Comparison of ENCODE assay signal across 30 cellular contexts in the genomic region with DNA sequence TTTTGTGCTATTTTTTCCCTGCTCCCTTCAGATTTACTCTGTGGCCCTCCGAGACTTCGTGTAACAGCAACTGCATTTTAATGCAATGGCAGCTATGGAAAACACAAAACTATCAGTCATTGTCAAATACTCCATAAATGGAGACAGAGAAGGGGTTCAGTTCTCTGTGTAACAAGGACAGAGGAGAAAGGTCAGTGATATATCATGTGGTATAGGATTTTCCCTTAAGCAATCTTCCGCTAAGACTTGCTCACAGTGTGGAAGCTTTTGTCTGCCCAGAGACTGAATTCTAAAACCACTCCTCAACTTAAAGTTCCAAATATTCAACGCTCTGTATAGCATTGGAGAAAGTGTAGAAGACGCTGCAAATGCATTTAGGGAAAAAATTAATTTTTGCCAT.
"Had no signal": no experiment of that assay in that cellular context is flagged by ENCODE, and none has a peak within 500 bp of the region (broad histone marks: within the 10 kb centered on the region; RNA-seq: fewer than 3 reads in every experiment).

No MANE protein-coding gene starts in this region.

- H3K4me3 ChIP-seq: colonic mucosa, left ventricle myocardium inferior, lung, mucosa of descending colon, psoas muscle, right atrium auricular region, smooth muscle cell, upper lobe of left lung, vagina had no signal

- H3K79me2 ChIP-seq: parathyroid adenoma had no signal

- ATAC-seq: activated naive CD4-positive, alpha-beta T cell treated with anti-CD3 and anti-CD28 coated beads, Interleukin-2, amount 50 U/mL, for 72 hours; activated T-cell treated with anti-CD3 and anti-CD28 coated beads, Interleukin-2, amount 50 U/mL, for 72 hours; effector memory CD8-positive, alpha-beta T cell; esophagus mucosa; foreskin keratinocyte; mucosa of descending colon; natural killer cell treated with Interleukin-12 subunit alpha and Interleukin-12 subunit beta and Interleukin-15 and Interleukin-18, amount 100 ng/mL, for 72 hours; psoas muscle; stimulated activated memory B cell treated with anti-CD40 and anti-IgM and Interleukin-4, amounts not matched to agents 10 μg/mL and 1 μg/mL and 100 μg/mL, for 72 hours; stimulated activated naive CD8-positive, alpha-beta T cell treated with anti-CD3 and anti-CD28 coated beads, Interleukin-15, amount 100 ng/mL, for 72 hours had no signal

- H3K9me3 ChIP-seq: colonic mucosa, mucosa of descending colon, psoas muscle, right atrium auricular region, vagina had no signal

- H3K27me3 Mint-ChIP-seq: stimulated activated memory B cell treated with anti-CD40 and anti-IgM and Interleukin-4, amounts not matched to agents 10 μg/mL and 1 μg/mL and 100 μg/mL, for 72 hours; stimulated activated naive CD8-positive, alpha-beta T cell treated with anti-CD3 and anti-CD28 coated beads, Interleukin-15, amount 100 ng/mL, for 72 hours had no signal

- H3K27ac Mint-ChIP-seq: activated naive CD4-positive, alpha-beta T cell treated with anti-CD3 and anti-CD28 coated beads, Interleukin-2, amount 50 U/mL, for 72 hours; activated T-cell treated with anti-CD3 and anti-CD28 coated beads, Interleukin-2, amount 50 U/mL, for 72 hours; effector memory CD8-positive, alpha-beta T cell; natural killer cell treated with Interleukin-12 subunit alpha and Interleukin-12 subunit beta and Interleukin-15 and Interleukin-18, amount 100 ng/mL, for 72 hours; stimulated activated memory B cell treated with anti-CD40 and anti-IgM and Interleukin-4, amounts not matched to agents 10 μg/mL and 1 μg/mL and 100 μg/mL, for 72 hours; stimulated activated naive CD8-positive, alpha-beta T cell treated with anti-CD3 and anti-CD28 coated beads, Interleukin-15, amount 100 ng/mL, for 72 hours had no signal

- H3K9me3 Mint-ChIP-seq: effector memory CD8-positive, alpha-beta T cell; natural killer cell treated with Interleukin-12 subunit alpha and Interleukin-12 subunit beta and Interleukin-15 and Interleukin-18, amount 100 ng/mL, for 72 hours; stimulated activated memory B cell treated with anti-CD40 and anti-IgM and Interleukin-4, amounts not matched to agents 10 μg/mL and 1 μg/mL and 100 μg/mL, for 72 hours had no signal

- H3K4me3 Mint-ChIP-seq: activated T-cell treated with anti-CD3 and anti-CD28 coated beads, Interleukin-2, amount 50 U/mL, for 72 hours; effector memory CD8-positive, alpha-beta T cell; natural killer cell treated with Interleukin-12 subunit alpha and Interleukin-12 subunit beta and Interleukin-15 and Interleukin-18, amount 100 ng/mL, for 72 hours; stimulated activated memory B cell treated with anti-CD40 and anti-IgM and Interleukin-4, amounts not matched to agents 10 μg/mL and 1 μg/mL and 100 μg/mL, for 72 hours; stimulated activated naive CD8-positive, alpha-beta T cell treated with anti-CD3 and anti-CD28 coated beads, Interleukin-15, amount 100 ng/mL, for 72 hours had no signal

- DNase-seq: activated CD4-positive, alpha-beta T cell treated with anti-CD3 and anti-CD28 coated beads for 1 hour; activated CD4-positive, alpha-beta T cell treated with anti-CD3 and anti-CD28 coated beads, Interleukin-2, amount 50 U/mL, for 1 hour; activated naive CD4-positive, alpha-beta T cell; activated T-cell treated with anti-CD3 and anti-CD28 coated beads for 4 hours; activated T-cell treated with anti-CD3 and anti-CD28 coated beads, Interleukin-2, amount 50 U/mL, for 72 hours; cerebellar nuclear complex; colonic mucosa; effector memory CD8-positive, alpha-beta T cell; foreskin keratinocyte; left ventricle myocardium inferior; mesendoderm; mucosa of descending colon; occipital lobe; psoas muscle; stimulated activated CD4-positive, alpha-beta T cell treated with anti-CD3 and anti-CD28 coated beads, Interleukin-1b, Interleukin-23, amount 100 ng/mL, for 48 hours; stimulated activated CD4-positive, alpha-beta T cell treated with anti-CD3 and anti-CD28 coated beads, Interleukin-4, amount 100 ng/mL, for 4 hours; stimulated activated CD8-positive, alpha-beta memory T cell treated with anti-CD3 and anti-CD28 coated beads, Interleukin-4, amount 100 ng/mL, for 48 hours; stimulated activated naive CD8-positive, alpha-beta T cell treated with anti-CD3 and anti-CD28 coated beads, Interleukin-15, amount 100 ng/mL, for 72 hours; T-helper 2 cell; upper lobe of left lung had no signal

- H3K27me3 ChIP-seq: colonic mucosa, foreskin keratinocyte, right atrium auricular region, upper lobe of left lung, vagina had no signal

- H3K4me1 ChIP-seq: colonic mucosa, foreskin keratinocyte, parathyroid adenoma, psoas muscle, right atrium auricular region, vagina had no signal

- H3K27ac ChIP-seq: colonic mucosa, foreskin keratinocyte, left ventricle myocardium inferior, parathyroid adenoma, psoas muscle, right atrium auricular region, upper lobe of left lung, vagina had no signal

- H3K4me1 Mint-ChIP-seq: stimulated activated memory B cell treated with anti-CD40 and anti-IgM and Interleukin-4, amounts not matched to agents 10 μg/mL and 1 μg/mL and 100 μg/mL, for 72 hours; stimulated activated naive CD8-positive, alpha-beta T cell treated with anti-CD3 and anti-CD28 coated beads, Interleukin-15, amount 100 ng/mL, for 72 hours had no signal

- H2AFZ ChIP-seq: parathyroid adenoma had no signal

- H3K4me2 ChIP-seq: smooth muscle cell had no signal

- H3K36me3 ChIP-seq: colonic mucosa, left ventricle myocardium inferior, right atrium auricular region, upper lobe of left lung, vagina had no signal

- FAIRE-seq: endothelial cell of umbilical vein had no signal

- H3K9ac ChIP-seq: parathyroid adenoma had no signal
